ENCODE assay signal across 1 cellular context in the genomic region with DNA sequence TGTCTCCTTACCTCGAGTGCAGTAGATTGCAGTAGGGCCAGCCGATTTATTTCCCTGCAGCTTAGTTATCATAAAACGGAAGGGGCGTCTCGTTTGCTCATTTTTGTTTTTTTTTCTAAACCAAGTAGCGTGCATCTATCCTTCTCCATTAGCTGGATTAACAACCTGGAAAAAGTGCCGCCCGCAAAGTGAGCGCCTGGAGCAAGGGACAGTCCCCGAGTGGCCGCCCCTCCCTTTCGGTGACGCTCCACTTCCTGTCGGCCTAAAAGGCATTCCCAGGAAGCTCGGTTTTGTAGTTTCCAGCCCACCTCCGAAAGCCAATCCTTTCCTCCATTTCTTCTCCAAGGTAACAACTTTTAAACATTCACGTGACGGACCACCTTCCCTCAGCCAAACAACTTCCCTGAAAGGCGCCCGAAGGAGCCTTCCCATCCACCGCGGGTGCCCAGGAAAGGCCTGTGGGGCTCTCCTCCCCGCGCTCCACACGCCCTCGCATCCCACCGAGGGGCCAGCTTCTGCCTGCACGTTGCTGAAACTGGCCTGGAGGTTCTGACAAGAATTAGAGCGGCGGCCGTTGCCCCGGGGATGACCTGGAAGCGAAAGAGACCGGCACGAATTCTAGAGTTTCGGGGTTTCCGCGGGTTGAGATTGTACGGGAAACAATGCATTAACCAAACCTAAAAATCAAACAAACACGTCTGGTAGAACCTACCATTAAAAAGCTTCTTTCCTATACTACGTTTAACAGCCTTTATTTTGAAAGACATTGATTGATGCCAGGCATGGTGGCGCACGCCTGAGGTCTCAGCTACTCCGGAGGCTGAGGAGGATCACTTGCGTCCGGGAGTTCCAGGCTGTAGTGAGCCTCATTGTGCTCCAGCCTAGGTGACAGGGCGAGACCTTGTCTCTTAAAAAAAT.
TF ChIP-seq lines count a peak whose summit lies in the region.

TSS of gene EXTL2 (minus strand) at position 221 of the 918 bp plus-strand sequence. CDS start 6,085 bp downstream, outside the sequence.

TF ChIP-seq in HepG2, 621 proteins besides CTCF, POLR2A, EP300 and RAD21 (continued from another document and continues in another):
- TF ChIP-seq, protein P1, sequence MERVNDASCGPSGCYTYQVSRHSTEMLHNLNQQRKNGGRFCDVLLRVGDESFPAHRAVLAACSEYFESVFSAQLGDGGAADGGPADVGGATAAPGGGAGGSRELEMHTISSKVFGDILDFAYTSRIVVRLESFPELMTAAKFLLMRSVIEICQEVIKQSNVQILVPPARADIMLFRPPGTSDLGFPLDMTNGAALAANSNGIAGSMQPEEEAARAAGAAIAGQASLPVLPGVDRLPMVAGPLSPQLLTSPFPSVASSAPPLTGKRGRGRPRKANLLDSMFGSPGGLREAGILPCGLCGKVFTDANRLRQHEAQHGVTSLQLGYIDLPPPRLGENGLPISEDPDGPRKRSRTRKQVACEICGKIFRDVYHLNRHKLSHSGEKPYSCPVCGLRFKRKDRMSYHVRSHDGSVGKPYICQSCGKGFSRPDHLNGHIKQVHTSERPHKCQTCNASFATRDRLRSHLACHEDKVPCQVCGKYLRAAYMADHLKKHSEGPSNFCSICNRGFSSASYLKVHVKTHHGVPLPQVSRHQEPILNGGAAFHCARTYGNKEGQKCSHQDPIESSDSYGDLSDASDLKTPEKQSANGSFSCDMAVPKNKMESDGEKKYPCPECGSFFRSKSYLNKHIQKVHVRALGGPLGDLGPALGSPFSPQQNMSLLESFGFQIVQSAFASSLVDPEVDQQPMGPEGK (CRISPR knock-in tag; IDR thresholded peaks at IDR 0.05): peak; percentile 69
- TF ChIP-seq ZNF556 (CRISPR knock-in tag; IDR thresholded peaks at IDR 0.05; ENCODE audit: borderline replicate concordance) (no peak; the same call in 1 of the 2 replicates), ARNT2 (CRISPR knock-in tag; IDR thresholded peaks at IDR 0.05; ENCODE audit: low read depth) (no peak), ZNF256 (CRISPR knock-in tag; conservative IDR thresholded peaks at IDR 0.05) (no peak), SOX13 (IDR thresholded peaks at IDR 0.05) (no peak), SOX13 (CRISPR knock-in tag; conservative IDR thresholded peaks at IDR 0.05 in 1 of 2, IDR thresholded peaks at IDR 0.05 in 1 of 2) (0 out of 4 replicates have a peak, but pooled peaks of 1 of the 2 experiments have one; percentile 15), POLR2AphosphoS2 (IDR thresholded peaks at IDR 0.05; ENCODE audit: low read depth, low read length) (no peak), ZNF335 (CRISPR knock-in tag; IDR thresholded peaks at IDR 0.05) (0 out of 2 replicates have a peak, but pooled peaks have one; percentile 12), MXD3 (CRISPR knock-in tag; IDR thresholded peaks at IDR 0.05) (peak; percentile 43; the same call in 1 of the 2 replicates), ZBTB21 (CRISPR knock-in tag; IDR thresholded peaks at IDR 0.05) (no peak), PHF8 (CRISPR knock-in tag; IDR thresholded peaks at IDR 0.05) (peak; percentile 64), NFATC3 (CRISPR knock-in tag; IDR thresholded peaks at IDR 0.05) (0 out of 2 replicates have a peak, but pooled peaks have one; percentile 29), ZNF331 (CRISPR knock-in tag; IDR thresholded peaks at IDR 0.05) (peak; percentile 12; the same call in 1 of the 2 replicates), SMAD9 (CRISPR knock-in tag; IDR thresholded peaks at IDR 0.05) (0 out of 2 replicates have a peak, but pooled peaks have one; percentile 29), KAT8 (CRISPR knock-in tag; IDR thresholded peaks at IDR 0.05) (peak; percentile 75), ZNF816 (CRISPR knock-in tag; IDR thresholded peaks at IDR 0.05; ENCODE audit: borderline replicate concordance) (no peak), ZMAT3 (CRISPR knock-in tag; conservative IDR thresholded peaks at IDR 0.05) (0 out of 2 replicates have a peak, but pooled peaks have one; percentile 1), TGIF2 (CRISPR knock-in tag; IDR thresholded peaks at IDR 0.05) (peak; percentile 46; the same call in 1 of the 2 replicates), ATF1 (CRISPR knock-in tag; IDR thresholded peaks at IDR 0.05) (peak; percentile 68), NRL (CRISPR knock-in tag; IDR thresholded peaks at IDR 0.05; ENCODE audit: borderline replicate concordance) (no peak), SMAD3 (CRISPR knock-in tag; IDR thresholded peaks at IDR 0.05) (no peak), ZNF362 (CRISPR knock-in tag; IDR thresholded peaks at IDR 0.05; ENCODE audit: borderline replicate concordance) (peak; percentile 58; the same call in 1 of the 2 replicates), ZNF501 (CRISPR knock-in tag; IDR thresholded peaks at IDR 0.05) (peak; percentile 56; the same call in 1 of the 2 replicates), TP53 (CRISPR knock-in tag; conservative IDR thresholded peaks at IDR 0.05) (0 out of 2 replicates have a peak, but pooled peaks have one; percentile 47), GTF2F1 (IDR thresholded peaks at IDR 0.05; ENCODE audit: low read length) (no peak), CAMTA2 (CRISPR knock-in tag; IDR thresholded peaks at IDR 0.05; ENCODE audit: borderline replicate concordance) (no peak), DMTF1 (CRISPR knock-in tag; IDR thresholded peaks at IDR 0.05) (no peak), ZNF572 (CRISPR knock-in tag; IDR thresholded peaks at IDR 0.05) (peak; percentile 54; the same call in 1 of the 2 replicates), KLF12 (CRISPR knock-in tag; IDR thresholded peaks at IDR 0.05; ENCODE audit: borderline replicate concordance) (no peak), ZBTB43 (CRISPR knock-in tag; conservative IDR thresholded peaks at IDR 0.05) (no peak), HOXA5 (CRISPR knock-in tag; IDR thresholded peaks at IDR 0.05) (peak; percentile 44; the same call in 1 of the 2 replicates), RNF2 (conservative IDR thresholded peaks at IDR 0.05; ENCODE audit: low read depth) (0 out of 2 replicates have a peak, but pooled peaks have one; percentile 44), ZNF33A (CRISPR knock-in tag; IDR thresholded peaks at IDR 0.05; ENCODE audit: borderline replicate concordance) (no peak), HNRNPK (IDR thresholded peaks at IDR 0.05; ENCODE audit: low read depth, low read length, poor library complexity, severe bottlenecking) (no peak), KLF6 (CRISPR knock-in tag; IDR thresholded peaks at IDR 0.05) (no peak), ZNF564 (CRISPR knock-in tag; IDR thresholded peaks at IDR 0.05) (no peak), ZNF772 (CRISPR knock-in tag; IDR thresholded peaks at IDR 0.05) (peak; percentile 39; the same call in 1 of the 2 replicates), MNT (IDR thresholded peaks at IDR 0.05) (peak; percentile 45), SRSF4 (IDR thresholded peaks at IDR 0.05; ENCODE audit: low read depth, low read length, poor library complexity, severe bottlenecking) (no peak), ZNF781 (CRISPR knock-in tag; IDR thresholded peaks at IDR 0.05; ENCODE audit: borderline replicate concordance, not compliant biosample characterization) (peak; percentile 36), ZUFSP (CRISPR knock-in tag; IDR thresholded peaks at IDR 0.05; ENCODE audit: borderline replicate concordance) (no peak)
- TF ChIP-seq, protein P2, sequence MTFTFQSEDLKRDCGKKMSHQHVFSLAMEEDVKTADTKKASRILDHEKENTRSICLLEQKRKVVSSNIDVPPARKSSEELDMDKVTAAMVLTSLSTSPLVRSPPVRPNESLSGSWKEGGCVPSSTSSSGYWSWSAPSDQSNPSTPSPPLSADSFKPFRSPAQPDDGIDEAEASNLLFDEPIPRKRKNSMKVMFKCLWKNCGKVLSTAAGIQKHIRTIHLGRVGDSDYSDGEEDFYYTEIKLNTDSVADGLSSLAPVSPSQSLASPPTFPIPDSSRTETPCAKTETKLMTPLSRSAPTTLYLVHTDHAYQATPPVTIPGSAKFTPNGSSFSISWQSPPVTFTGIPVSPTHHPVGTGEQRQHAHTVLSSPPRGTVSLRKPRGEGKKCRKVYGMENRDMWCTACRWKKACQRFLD (CRISPR knock-in tag; IDR thresholded peaks at IDR 0.05; ENCODE audit: borderline replicate concordance): peak; percentile 15; the same call in 1 of the 2 replicates
- TF ChIP-seq, protein P3, sequence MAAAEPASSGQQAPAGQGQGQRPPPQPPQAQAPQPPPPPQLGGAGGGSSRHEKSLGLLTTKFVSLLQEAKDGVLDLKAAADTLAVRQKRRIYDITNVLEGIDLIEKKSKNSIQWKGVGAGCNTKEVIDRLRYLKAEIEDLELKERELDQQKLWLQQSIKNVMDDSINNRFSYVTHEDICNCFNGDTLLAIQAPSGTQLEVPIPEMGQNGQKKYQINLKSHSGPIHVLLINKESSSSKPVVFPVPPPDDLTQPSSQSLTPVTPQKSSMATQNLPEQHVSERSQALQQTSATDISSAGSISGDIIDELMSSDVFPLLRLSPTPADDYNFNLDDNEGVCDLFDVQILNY (CRISPR knock-in tag; conservative IDR thresholded peaks at IDR 0.05): no peak
- TF ChIP-seq, protein P4, sequence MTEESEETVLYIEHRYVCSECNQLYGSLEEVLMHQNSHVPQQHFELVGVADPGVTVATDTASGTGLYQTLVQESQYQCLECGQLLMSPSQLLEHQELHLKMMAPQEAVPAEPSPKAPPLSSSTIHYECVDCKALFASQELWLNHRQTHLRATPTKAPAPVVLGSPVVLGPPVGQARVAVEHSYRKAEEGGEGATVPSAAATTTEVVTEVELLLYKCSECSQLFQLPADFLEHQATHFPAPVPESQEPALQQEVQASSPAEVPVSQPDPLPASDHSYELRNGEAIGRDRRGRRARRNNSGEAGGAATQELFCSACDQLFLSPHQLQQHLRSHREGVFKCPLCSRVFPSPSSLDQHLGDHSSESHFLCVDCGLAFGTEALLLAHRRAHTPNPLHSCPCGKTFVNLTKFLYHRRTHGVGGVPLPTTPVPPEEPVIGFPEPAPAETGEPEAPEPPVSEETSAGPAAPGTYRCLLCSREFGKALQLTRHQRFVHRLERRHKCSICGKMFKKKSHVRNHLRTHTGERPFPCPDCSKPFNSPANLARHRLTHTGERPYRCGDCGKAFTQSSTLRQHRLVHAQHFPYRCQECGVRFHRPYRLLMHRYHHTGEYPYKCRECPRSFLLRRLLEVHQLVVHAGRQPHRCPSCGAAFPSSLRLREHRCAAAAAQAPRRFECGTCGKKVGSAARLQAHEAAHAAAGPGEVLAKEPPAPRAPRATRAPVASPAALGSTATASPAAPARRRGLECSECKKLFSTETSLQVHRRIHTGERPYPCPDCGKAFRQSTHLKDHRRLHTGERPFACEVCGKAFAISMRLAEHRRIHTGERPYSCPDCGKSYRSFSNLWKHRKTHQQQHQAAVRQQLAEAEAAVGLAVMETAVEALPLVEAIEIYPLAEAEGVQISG (CRISPR knock-in tag; IDR thresholded peaks at IDR 0.05): peak; percentile 57
